In the genomic region with DNA sequence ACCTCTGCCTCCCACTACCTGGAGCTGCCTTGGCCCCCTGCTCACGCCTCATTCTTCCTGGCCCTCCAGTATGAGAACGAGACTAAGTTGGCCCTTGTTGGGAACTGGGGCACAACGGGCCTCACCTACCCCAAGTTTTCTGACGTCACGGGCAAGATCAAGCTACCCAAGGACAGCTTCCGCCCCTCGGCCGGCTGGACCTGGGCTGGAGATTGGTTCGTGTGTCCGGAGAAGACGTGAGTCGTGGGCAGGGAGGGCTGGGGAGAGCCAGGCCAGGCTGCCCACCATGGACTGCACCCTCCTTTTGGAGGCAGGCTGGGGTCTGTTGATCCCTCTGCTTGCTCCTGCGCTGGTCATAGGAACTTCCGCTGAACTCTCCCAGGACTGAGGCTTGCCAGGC, we compare ENCODE assay signal across 1 cellular context.
TF ChIP-seq lines count a peak whose summit lies in the region.

No MANE protein-coding gene starts in this region.

TF ChIP-seq in HepG2, 621 proteins besides CTCF, POLR2A, EP300 and RAD21 (continued from another document):
- TF ChIP-seq, protein P1, sequence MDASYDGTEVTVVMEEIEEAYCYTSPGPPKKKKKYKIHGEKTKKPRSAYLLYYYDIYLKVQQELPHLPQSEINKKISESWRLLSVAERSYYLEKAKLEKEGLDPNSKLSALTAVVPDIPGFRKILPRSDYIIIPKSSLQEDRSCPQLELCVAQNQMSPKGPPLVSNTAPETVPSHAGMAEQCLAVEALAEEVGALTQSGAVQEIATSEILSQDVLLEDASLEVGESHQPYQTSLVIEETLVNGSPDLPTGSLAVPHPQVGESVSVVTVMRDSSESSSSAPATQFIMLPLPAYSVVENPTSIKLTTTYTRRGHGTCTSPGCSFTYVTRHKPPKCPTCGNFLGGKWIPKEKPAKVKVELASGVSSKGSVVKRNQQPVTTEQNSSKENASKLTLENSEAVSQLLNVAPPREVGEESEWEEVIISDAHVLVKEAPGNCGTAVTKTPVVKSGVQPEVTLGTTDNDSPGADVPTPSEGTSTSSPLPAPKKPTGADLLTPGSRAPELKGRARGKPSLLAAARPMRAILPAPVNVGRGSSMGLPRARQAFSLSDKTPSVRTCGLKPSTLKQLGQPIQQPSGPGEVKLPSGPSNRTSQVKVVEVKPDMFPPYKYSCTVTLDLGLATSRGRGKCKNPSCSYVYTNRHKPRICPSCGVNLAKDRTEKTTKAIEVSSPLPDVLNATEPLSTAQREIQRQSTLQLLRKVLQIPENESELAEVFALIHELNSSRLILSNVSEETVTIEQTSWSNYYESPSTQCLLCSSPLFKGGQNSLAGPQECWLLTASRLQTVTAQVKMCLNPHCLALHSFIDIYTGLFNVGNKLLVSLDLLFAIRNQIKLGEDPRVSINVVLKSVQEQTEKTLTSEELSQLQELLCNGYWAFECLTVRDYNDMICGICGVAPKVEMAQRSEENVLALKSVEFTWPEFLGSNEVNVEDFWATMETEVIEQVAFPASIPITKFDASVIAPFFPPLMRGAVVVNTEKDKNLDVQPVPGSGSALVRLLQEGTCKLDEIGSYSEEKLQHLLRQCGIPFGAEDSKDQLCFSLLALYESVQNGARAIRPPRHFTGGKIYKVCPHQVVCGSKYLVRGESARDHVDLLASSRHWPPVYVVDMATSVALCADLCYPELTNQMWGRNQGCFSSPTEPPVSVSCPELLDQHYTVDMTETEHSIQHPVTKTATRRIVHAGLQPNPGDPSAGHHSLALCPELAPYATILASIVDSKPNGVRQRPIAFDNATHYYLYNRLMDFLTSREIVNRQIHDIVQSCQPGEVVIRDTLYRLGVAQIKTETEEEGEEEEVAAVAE (CRISPR knock-in tag; IDR thresholded peaks at IDR 0.05; ENCODE audit: borderline replicate concordance): no peak
- TF ChIP-seq CREB1 (IDR thresholded peaks at IDR 0.05) (peak; percentile 89), CREB1 (CRISPR knock-in tag; IDR thresholded peaks at IDR 0.05) (no peak)
